ENCODE assay signal across 16 cellular contexts in the genomic region with DNA sequence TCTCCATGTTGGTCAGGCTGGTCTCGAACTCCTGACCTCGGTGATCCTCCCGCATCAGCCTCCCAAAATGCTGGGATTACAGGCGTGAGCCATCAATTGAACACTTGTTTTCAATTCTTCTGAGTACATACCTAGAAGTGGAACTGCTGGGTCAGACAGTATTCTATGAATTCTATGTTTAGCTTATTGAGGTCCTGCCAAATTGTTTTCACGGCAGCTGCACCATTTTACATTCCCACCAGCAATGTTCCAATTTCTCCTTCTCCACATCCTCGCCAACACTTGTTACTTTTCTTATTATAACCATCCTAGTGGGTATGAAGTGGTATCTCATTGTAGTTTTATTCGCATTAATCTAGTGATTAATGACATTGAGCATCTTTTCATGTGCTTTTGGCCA. TPM values are rescaled to one million over a fixed set of nuclear protein-coding genes. Genes with fewer than 3 reads are reported as not detected.
DNase-seq lines count a peak whose midpoint lies in the region; ATAC-seq and TF ChIP-seq lines count a peak whose summit lies in the region.
"Had no signal": no experiment of that assay in that cellular context is flagged by ENCODE, and none has a peak within 500 bp of the region (broad histone marks: within the 10 kb centered on the region; RNA-seq: fewer than 3 reads in every experiment).

No MANE protein-coding gene starts in this region.

- H4K20me1 ChIP-seq in DOHH2 (ENCODE audit: control insufficient read depth, insufficient read depth, low read depth, low read length): no peaks in the 10 kb centered on the region

- no peak for TF ChIP-seq CTCF in CD4-positive, alpha-beta T cell (IDR thresholded peaks at IDR 0.05)
- TF ChIP-seq CTCF in DOHH2 (IDR thresholded peaks at IDR 0.05; ENCODE audit: low read depth, low read length, poor library complexity, severe bottlenecking) (no peak), GM13977 (IDR thresholded peaks at IDR 0.05; ENCODE audit: extremely low read depth, insufficient read depth, missing control alignments) (no peak), type B pancreatic cell (conservative IDR thresholded peaks at IDR 0.05) (no peak)

- CTCF ChIA-PET in CD4-positive, alpha-beta T cell (lab: Charles Lee): interaction anchor here (0.6 to 1.5 kb wide), 4 partner anchors 17 to 508 kb away, joined by 3 to 4 read pairs (median 4); a partner anchor contains a TSS

- no peak for ATAC-seq in CD4-positive, alpha-beta T cell (ENCODE audit: poor library complexity)
- ATAC-seq in activated naive CD8-positive, alpha-beta T cell treated with anti-CD3 and anti-CD28 coated beads, Interleukin-2, amount 50 U/mL, for 24 hours: no peak
- no peak for ATAC-seq in natural killer cell treated with Interleukin-12 subunit alpha and Interleukin-12 subunit beta and Interleukin-15 and Interleukin-18, amount 100 ng/mL, for 72 hours
- no peak for ATAC-seq in GM18907 (IDR thresholded peaks at IDR 0.05; ENCODE audit: unreplicated experiment)

- in situ Hi-C loops in GM13977 (cut with MboI; ENCODE audit: low pct_unique_long_range_greater_than_20kb, low sequenced_read_pairs, unreplicated experiment): no loop called here

- H3F3A ChIP-seq in DOHH2 (ENCODE audit: control insufficient read depth, insufficient read depth): no peaks in the 10 kb centered on the region; the same call in 1 of the 2 replicates

- no peaks in the 10 kb centered on the region for H3K9me2 ChIP-seq in DOHH2 (replicated peaks; ENCODE audit: control insufficient read depth, low read length)

- no peaks in the 10 kb centered on the region for H3K79me2 ChIP-seq in DOHH2 (ENCODE audit: control insufficient read depth, low read length)

- no peaks in the 10 kb centered on the region for H3K27me3 ChIP-seq in CD4-positive, alpha-beta T cell (ENCODE audit: control insufficient read depth, insufficient read depth, low read length)
- no peaks in the 10 kb centered on the region for H3K27me3 ChIP-seq in DOHH2 (ENCODE audit: control insufficient read depth, low read length)
- H3K27me3 ChIP-seq: Peyer's patch had no signal

- peak overlapping the region; percentile 100 for H3K27ac Mint-ChIP-seq in CD4-positive, alpha-beta T cell
- H3K27ac Mint-ChIP-seq in activated naive CD8-positive, alpha-beta T cell treated with anti-CD3 and anti-CD28 coated beads, Interleukin-2, amount 50 U/mL, for 24 hours: peak overlapping the region; percentile 93
- H3K27ac Mint-ChIP-seq in natural killer cell treated with Interleukin-12 subunit alpha and Interleukin-12 subunit beta and Interleukin-15 and Interleukin-18, amount 100 ng/mL, for 72 hours: peak overlapping the region; percentile 89 to 98
- no peak overlapping the region for H3K27ac Mint-ChIP-seq in type B pancreatic cell
- H3K27ac Mint-ChIP-seq: H9 had no signal

- peaks cover 5% of the 10 kb centered on the region for H3K36me3 Mint-ChIP-seq in CD4-positive, alpha-beta T cell (ENCODE audit: low read depth)
- peaks cover 6% of the 10 kb centered on the region for H3K36me3 Mint-ChIP-seq in activated naive CD8-positive, alpha-beta T cell treated with anti-CD3 and anti-CD28 coated beads, Interleukin-2, amount 50 U/mL, for 24 hours (ENCODE audit: low read depth)
- no peaks in the 10 kb centered on the region for H3K36me3 Mint-ChIP-seq in natural killer cell treated with Interleukin-12 subunit alpha and Interleukin-12 subunit beta and Interleukin-15 and Interleukin-18, amount 100 ng/mL, for 72 hours
- no peaks in the 10 kb centered on the region for H3K36me3 Mint-ChIP-seq in type B pancreatic cell

- intact Hi-C loops in CD4-positive, alpha-beta T cell (cut with DNase I, micrococcal nuclease): loop anchor here in 1 of 2 experiments (2.0 to 5.0 kb wide), 3 partner anchors 39 to 61 kb away; no protein-coding TSS in a partner anchor

- H3K4me1 Mint-ChIP-seq in CD4-positive, alpha-beta T cell (ENCODE audit: low read depth): peaks cover 13% of the 10 kb centered on the region
- peaks cover 42% of the 10 kb centered on the region for H3K4me1 Mint-ChIP-seq in activated naive CD8-positive, alpha-beta T cell treated with anti-CD3 and anti-CD28 coated beads, Interleukin-2, amount 50 U/mL, for 24 hours
- H3K4me1 Mint-ChIP-seq in natural killer cell treated with Interleukin-12 subunit alpha and Interleukin-12 subunit beta and Interleukin-15 and Interleukin-18, amount 100 ng/mL, for 72 hours (ENCODE audit: low read depth in 2 of 2): peaks cover 30 to 42% of the 10 kb centered on the region in 2 donors
- H3K4me1 Mint-ChIP-seq in type B pancreatic cell (ENCODE audit: unreplicated experiment): no peaks in the 10 kb centered on the region

- H3K4me3 Mint-ChIP-seq in CD4-positive, alpha-beta T cell: no peak overlapping the region
- H3K4me3 Mint-ChIP-seq in activated naive CD8-positive, alpha-beta T cell treated with anti-CD3 and anti-CD28 coated beads, Interleukin-2, amount 50 U/mL, for 24 hours: no peak overlapping the region
- no peak overlapping the region for H3K4me3 Mint-ChIP-seq in natural killer cell treated with Interleukin-12 subunit alpha and Interleukin-12 subunit beta and Interleukin-15 and Interleukin-18, amount 100 ng/mL, for 72 hours
- H3K4me3 Mint-ChIP-seq in type B pancreatic cell: no peak overlapping the region
- H3K4me3 Mint-ChIP-seq: H9 had no signal

- H3K4me2 ChIP-seq in DOHH2 (ENCODE audit: low read length): peak overlapping the region; percentile 64; the same call in 1 of the 2 replicates

- POLR2A ChIA-PET in CD4-positive, alpha-beta T cell (lab: Charles Lee): interaction anchor here (0.8 to 2.5 kb wide), 6 partner anchors 38 to 100 kb away, joined by 3 to 12 read pairs (median 5); no protein-coding TSS in a partner anchor

- H3K9me3 ChIP-seq in CD4-positive, alpha-beta T cell (ENCODE audit: control insufficient read depth, low read length): no peaks in the 10 kb centered on the region
- H3K9me3 ChIP-seq in DOHH2 (ENCODE audit: control insufficient read depth, insufficient read depth, low read length): no peaks in the 10 kb centered on the region
- H3K9me3 ChIP-seq: Peyer's patch had no signal

- H3K4me1 ChIP-seq in DOHH2 (ENCODE audit: control insufficient read depth, low read length): peaks cover 48% of the 10 kb centered on the region

- no peak overlapping the region for H3K27ac ChIP-seq in CD4-positive, alpha-beta T cell (ENCODE audit: low read depth, low read length)
- H3K27ac ChIP-seq in DOHH2 (ENCODE audit: low read depth, low read length): no peak overlapping the region
- H3K27ac ChIP-seq: C4-2B had no signal

- peak overlapping the region; percentile 4; the same call in 1 of the 2 replicates for H3K4me3 ChIP-seq in DOHH2 (ENCODE audit: low read length)
- H3K4me3 ChIP-seq: Peyer's patch had no signal

- H3K9me3 Mint-ChIP-seq in CD4-positive, alpha-beta T cell: peaks cover 2% of the 10 kb centered on the region
- H3K9me3 Mint-ChIP-seq in activated naive CD8-positive, alpha-beta T cell treated with anti-CD3 and anti-CD28 coated beads, Interleukin-2, amount 50 U/mL, for 24 hours: no peaks in the 10 kb centered on the region
- no peaks in the 10 kb centered on the region for H3K9me3 Mint-ChIP-seq in natural killer cell treated with Interleukin-12 subunit alpha and Interleukin-12 subunit beta and Interleukin-15 and Interleukin-18, amount 100 ng/mL, for 72 hours
- H3K9me3 Mint-ChIP-seq in type B pancreatic cell: no peaks in the 10 kb centered on the region
- H3K9me3 Mint-ChIP-seq: H9 had no signal

- no peak for DNase-seq in CD4-positive, alpha-beta T cell
- DNase-seq in activated naive CD8-positive, alpha-beta T cell treated with anti-CD3 and anti-CD28 coated beads, Interleukin-2, amount 50 U/mL, for 24 hours: no peak
- no peak for DNase-seq in natural killer cell treated with Interleukin-12 subunit alpha and Interleukin-12 subunit beta and Interleukin-15 and Interleukin-18, amount 100 ng/mL, for 72 hours (ENCODE audit: low spot score)
- DNase-seq in GM13977 (ENCODE audit: low spot score) (no peak), type B pancreatic cell (ENCODE audit: extremely low spot score, unreplicated experiment) (no peak)
- DNase-seq: DMS53, H9, NCI-H1417, NCI-H1930, NCI-H2171 treated with DMSO at 0.1 percent for 48 hours, NCI-H82, Peyer's patch, SHP77 had no signal

- H3K27me3 Mint-ChIP-seq in CD4-positive, alpha-beta T cell: no peaks in the 10 kb centered on the region
- H3K27me3 Mint-ChIP-seq in activated naive CD8-positive, alpha-beta T cell treated with anti-CD3 and anti-CD28 coated beads, Interleukin-2, amount 50 U/mL, for 24 hours: no peaks in the 10 kb centered on the region
- H3K27me3 Mint-ChIP-seq in natural killer cell treated with Interleukin-12 subunit alpha and Interleukin-12 subunit beta and Interleukin-15 and Interleukin-18, amount 100 ng/mL, for 72 hours: no peaks in the 10 kb centered on the region
- no peaks in the 10 kb centered on the region for H3K27me3 Mint-ChIP-seq in type B pancreatic cell

- H3K36me3 ChIP-seq in DOHH2 (ENCODE audit: control insufficient read depth, low read length): no peaks in the 10 kb centered on the region; the same call in 1 of the 2 replicates
- H3K36me3 ChIP-seq: Peyer's patch had no signal

RNA-seq across cellular contexts. Expression of a gene that starts 49.9 kb away (rescaled TPM):
- 100 to 1,000 TPM; 282 to 287 TPM for total RNA-seq in CD4-positive, alpha-beta T cell
- 100 to 1,000 TPM; 409 to 770 TPM for total RNA-seq in natural killer cell treated with Interleukin-12 subunit alpha and Interleukin-12 subunit beta and Interleukin-15 and Interleukin-18, amount 100 ng/mL, for 72 hours
- total RNA-seq in type B pancreatic cell (ENCODE audit: low replicate concordance): 150 and 179 TPM in 2 replicates
